14 cellular contexts compared by ENCODE assay signal in genomic region chr4:173498023-173498422, GRCh38. TPM values are rescaled to one million over a fixed set of nuclear protein-coding genes. Genes with fewer than 3 reads are reported as not detected.
DNase-seq lines count a peak whose midpoint lies in the region; ATAC-seq lines count a peak whose summit lies in the region.
"Had no signal": no experiment of that assay in that cellular context is flagged by ENCODE, and none has a peak within 500 bp of the region (broad histone marks: within the 10 kb centered on the region; RNA-seq: fewer than 3 reads in every experiment).

No MANE protein-coding gene starts in this region.

- ATAC-seq in GM18873 (IDR thresholded peaks at IDR 0.05; ENCODE audit: low FRiP score, unreplicated experiment) (peak; percentile 39), GM21717 (IDR thresholded peaks at IDR 0.05; ENCODE audit: unreplicated experiment) (peak; percentile 47), HG03159 (IDR thresholded peaks at IDR 0.05; ENCODE audit: unreplicated experiment) (peak; percentile 63), left colon (no peak)

- intact Hi-C loops in left colon (cut with DNase I, micrococcal nuclease) = loop anchor here in 1 of 2 donors (10.0 kb wide), 1 partner anchor 183 kb away; no protein-coding TSS in a partner anchor

- DNase-seq in RPMI8226 (peak; percentile 8), left colon (no peak), AG20443 (ENCODE audit: low spot score) (no peak), ecto neural progenitor cell (ENCODE audit: low spot score) (no peak)
- DNase-seq in activated CD4-positive, CD25-positive, alpha-beta regulatory T cell (lab: John Stamatoyannopoulos, UW) = no peak
- DNase-seq: activated CD8-positive, alpha-beta memory T cell treated with anti-CD3 and anti-CD28 coated beads, Interleukin-2, amount 50 U/mL, for 4 hours; CD4-positive, alpha-beta memory T cell; foreskin melanocyte; GOT3 had no signal

RNA-seq across cellular contexts. Expression of gene HAND2, which starts 32.0 kb away (rescaled TPM):
- 10 to 100 TPM in 1 of 2 donors, 1 to 10 TPM in 1; 2.0 to 18.9 TPM for total RNA-seq in left colon
- total RNA-seq: CD4-positive, alpha-beta memory T cell; dermis microvascular lymphatic vessel endothelial cell; T-helper 2 cell treated with Interferon-gamma antibody and Interleukin-4, amounts not matched to agents 100 ng/mL and 5 ng/mL, for 36 hours had no signal
